In the genomic region with DNA sequence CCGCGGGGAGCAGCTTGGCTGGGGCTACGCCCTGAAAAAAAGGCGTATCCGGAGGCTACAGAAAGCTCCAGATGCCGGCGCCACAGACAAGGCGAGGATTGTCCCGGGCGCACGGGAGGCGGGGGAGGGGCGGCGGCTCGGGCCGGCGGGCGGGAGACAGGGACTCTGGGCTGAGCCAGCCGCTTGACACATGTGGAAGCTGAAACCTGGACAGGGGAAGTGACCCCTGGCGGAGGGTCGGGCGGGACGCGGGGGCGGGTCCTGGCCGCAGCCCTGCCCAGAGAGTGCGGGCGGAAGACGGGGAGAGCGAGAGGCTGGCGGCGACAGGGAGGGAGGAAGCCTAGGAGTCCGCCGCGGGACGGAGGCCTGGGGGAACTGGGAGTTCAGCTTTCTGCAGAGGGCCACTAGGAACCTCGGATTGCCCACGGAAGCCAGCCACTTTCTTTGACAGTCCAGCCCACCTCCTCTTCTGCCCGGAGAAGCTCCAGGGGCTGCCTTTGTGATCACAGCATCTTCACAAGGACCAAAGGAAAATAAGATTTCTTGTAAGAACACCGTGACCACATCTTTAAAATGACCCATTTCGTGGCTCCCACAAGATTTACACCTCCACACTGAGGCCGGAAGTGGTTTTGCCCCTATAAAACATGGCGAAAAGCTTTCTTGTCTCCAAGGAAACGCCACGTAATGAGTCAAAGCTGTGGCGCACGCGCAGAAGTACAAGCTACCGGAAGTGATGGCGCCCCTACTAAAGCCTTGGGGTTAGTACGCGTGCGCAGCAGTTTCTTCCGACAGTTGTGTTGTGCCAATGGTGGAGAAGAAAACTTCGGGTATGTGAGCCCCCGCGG, we compare ENCODE assay signal across 1 cellular context.
TF ChIP-seq lines count a peak whose summit lies in the region.

A gene with protein sequence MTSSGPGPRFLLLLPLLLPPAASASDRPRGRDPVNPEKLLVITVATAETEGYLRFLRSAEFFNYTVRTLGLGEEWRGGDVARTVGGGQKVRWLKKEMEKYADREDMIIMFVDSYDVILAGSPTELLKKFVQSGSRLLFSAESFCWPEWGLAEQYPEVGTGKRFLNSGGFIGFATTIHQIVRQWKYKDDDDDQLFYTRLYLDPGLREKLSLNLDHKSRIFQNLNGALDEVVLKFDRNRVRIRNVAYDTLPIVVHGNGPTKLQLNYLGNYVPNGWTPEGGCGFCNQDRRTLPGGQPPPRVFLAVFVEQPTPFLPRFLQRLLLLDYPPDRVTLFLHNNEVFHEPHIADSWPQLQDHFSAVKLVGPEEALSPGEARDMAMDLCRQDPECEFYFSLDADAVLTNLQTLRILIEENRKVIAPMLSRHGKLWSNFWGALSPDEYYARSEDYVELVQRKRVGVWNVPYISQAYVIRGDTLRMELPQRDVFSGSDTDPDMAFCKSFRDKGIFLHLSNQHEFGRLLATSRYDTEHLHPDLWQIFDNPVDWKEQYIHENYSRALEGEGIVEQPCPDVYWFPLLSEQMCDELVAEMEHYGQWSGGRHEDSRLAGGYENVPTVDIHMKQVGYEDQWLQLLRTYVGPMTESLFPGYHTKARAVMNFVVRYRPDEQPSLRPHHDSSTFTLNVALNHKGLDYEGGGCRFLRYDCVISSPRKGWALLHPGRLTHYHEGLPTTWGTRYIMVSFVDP (minus strand): TSS at position 194 of the 848 bp plus-strand sequence. CDS start 307 bp downstream, outside the sequence.
A gene (plus strand): TSS at position 778 of the 848 bp plus-strand sequence. CDS start 31 bp downstream, at position 809.

TF ChIP-seq in K562, 482 proteins besides CTCF, POLR2A, EP300 and RAD21 (continued from another document and continues in another):
- TF ChIP-seq DMBX1 (CRISPR knock-in tag; IDR thresholded peaks at IDR 0.05; ENCODE audit: borderline replicate concordance) (no peak; the same call in 1 of the 2 replicates), BMI1 (IDR thresholded peaks at IDR 0.05; ENCODE audit: low read length) (peak; percentile 57; the same call in 1 of the 2 replicates), NRF1 (conservative IDR thresholded peaks at IDR 0.05 in 1 of 2, IDR thresholded peaks at IDR 0.05 in 1 of 2) (peak; percentile 97 to 98), TAF9B (IDR thresholded peaks at IDR 0.05; ENCODE audit: partially characterized antibody) (no peak), GABPA (tag; conservative IDR thresholded peaks at IDR 0.05; ENCODE audit: low read depth) (peak; percentile 98), HDAC1 (IDR thresholded peaks at IDR 0.05) (peak in 1 of 2 experiments; percentile 90; a peak in 2 of 4 replicates), ZNF384 (IDR thresholded peaks at IDR 0.05; ENCODE audit: low read depth, low read length) (0 out of 2 replicates have a peak, but pooled peaks have one; percentile 6), ARID1B (IDR thresholded peaks at IDR 0.05) (peak; percentile 49; the same call in 1 of the 2 replicates), PHB (CRISPR knock-in tag; IDR thresholded peaks at IDR 0.05) (peak; percentile 80; the same call in 1 of the 2 replicates), KDM1A (IDR thresholded peaks at IDR 0.05) (peak in 1 of 2 experiments; percentile 38; a peak in 1 of 4 replicates), ZNF589 (CRISPR knock-in tag; IDR thresholded peaks at IDR 0.05; ENCODE audit: low read depth) (no peak), EZH2 (IDR thresholded peaks at IDR 0.05; ENCODE audit: borderline replicate concordance, low read depth, low read length) (no peak), TEAD1 (CRISPR knock-in tag; IDR thresholded peaks at IDR 0.05) (no peak), SP2 (IDR thresholded peaks at IDR 0.05; ENCODE audit: extremely low read depth, low read depth, low read length, poor library complexity, severe bottlenecking) (no peak), CBX3 (IDR thresholded peaks at IDR 0.05; ENCODE audit: borderline replicate concordance in 1 of 2, low read length in 2 of 2) (no peak), NEUROD1 (IDR thresholded peaks at IDR 0.05; ENCODE audit: borderline replicate concordance, low read depth, low read length, partially characterized antibody) (peak; percentile 8), ELF1 (tag; IDR thresholded peaks at IDR 0.05) (peak; percentile 93), KLF13 (tag; IDR thresholded peaks at IDR 0.05; ENCODE audit: borderline replicate concordance, low read depth) (peak; percentile 9; the same call in 1 of the 2 replicates), CXXC5 (CRISPR knock-in tag; IDR thresholded peaks at IDR 0.05) (peak; percentile 83), NFE2 (IDR thresholded peaks at IDR 0.05; ENCODE audit: low read depth) (no peak)
- TF ChIP-seq, protein P1, sequence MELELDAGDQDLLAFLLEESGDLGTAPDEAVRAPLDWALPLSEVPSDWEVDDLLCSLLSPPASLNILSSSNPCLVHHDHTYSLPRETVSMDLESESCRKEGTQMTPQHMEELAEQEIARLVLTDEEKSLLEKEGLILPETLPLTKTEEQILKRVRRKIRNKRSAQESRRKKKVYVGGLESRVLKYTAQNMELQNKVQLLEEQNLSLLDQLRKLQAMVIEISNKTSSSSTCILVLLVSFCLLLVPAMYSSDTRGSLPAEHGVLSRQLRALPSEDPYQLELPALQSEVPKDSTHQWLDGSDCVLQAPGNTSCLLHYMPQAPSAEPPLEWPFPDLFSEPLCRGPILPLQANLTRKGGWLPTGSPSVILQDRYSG (tag; conservative IDR thresholded peaks at IDR 0.05; ENCODE audit: low read depth): no peak
- TF ChIP-seq, protein P2, sequence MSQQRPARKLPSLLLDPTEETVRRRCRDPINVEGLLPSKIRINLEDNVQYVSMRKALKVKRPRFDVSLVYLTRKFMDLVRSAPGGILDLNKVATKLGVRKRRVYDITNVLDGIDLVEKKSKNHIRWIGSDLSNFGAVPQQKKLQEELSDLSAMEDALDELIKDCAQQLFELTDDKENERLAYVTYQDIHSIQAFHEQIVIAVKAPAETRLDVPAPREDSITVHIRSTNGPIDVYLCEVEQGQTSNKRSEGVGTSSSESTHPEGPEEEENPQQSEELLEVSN (IDR thresholded peaks at IDR 0.05; ENCODE audit: borderline replicate concordance in 1 of 2, extremely low read depth in 1 of 2, insufficient read depth in 1 of 2, insufficient read length in 1 of 2, low read depth in 1 of 2, low read length in 1 of 2, poor library complexity in 1 of 2, severe bottlenecking in 1 of 2): peak; percentile 18 to 79
- TF ChIP-seq, protein P3, sequence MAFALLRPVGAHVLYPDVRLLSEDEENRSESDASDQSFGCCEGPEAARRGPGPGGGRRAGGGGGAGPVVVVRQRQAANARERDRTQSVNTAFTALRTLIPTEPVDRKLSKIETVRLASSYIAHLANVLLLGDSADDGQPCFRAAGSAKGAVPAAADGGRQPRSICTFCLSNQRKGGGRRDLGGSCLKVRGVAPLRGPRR (CRISPR knock-in tag; IDR thresholded peaks at IDR 0.05): no peak
- TF ChIP-seq, protein P4, sequence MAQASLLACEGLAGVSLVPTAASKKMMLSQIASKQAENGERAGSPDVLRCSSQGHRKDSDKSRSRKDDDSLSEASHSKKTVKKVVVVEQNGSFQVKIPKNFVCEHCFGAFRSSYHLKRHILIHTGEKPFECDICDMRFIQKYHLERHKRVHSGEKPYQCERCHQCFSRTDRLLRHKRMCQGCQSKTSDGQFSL (CRISPR knock-in tag; IDR thresholded peaks at IDR 0.05): no peak
- TF ChIP-seq, protein P4 (tag; IDR thresholded peaks at IDR 0.05): no peak
- TF ChIP-seq, protein P5, sequence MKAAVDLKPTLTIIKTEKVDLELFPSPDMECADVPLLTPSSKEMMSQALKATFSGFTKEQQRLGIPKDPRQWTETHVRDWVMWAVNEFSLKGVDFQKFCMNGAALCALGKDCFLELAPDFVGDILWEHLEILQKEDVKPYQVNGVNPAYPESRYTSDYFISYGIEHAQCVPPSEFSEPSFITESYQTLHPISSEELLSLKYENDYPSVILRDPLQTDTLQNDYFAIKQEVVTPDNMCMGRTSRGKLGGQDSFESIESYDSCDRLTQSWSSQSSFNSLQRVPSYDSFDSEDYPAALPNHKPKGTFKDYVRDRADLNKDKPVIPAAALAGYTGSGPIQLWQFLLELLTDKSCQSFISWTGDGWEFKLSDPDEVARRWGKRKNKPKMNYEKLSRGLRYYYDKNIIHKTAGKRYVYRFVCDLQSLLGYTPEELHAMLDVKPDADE (conservative IDR thresholded peaks at IDR 0.05; ENCODE audit: control insufficient read depth, low read depth, low read length): peak; percentile 86
- TF ChIP-seq, protein P6, sequence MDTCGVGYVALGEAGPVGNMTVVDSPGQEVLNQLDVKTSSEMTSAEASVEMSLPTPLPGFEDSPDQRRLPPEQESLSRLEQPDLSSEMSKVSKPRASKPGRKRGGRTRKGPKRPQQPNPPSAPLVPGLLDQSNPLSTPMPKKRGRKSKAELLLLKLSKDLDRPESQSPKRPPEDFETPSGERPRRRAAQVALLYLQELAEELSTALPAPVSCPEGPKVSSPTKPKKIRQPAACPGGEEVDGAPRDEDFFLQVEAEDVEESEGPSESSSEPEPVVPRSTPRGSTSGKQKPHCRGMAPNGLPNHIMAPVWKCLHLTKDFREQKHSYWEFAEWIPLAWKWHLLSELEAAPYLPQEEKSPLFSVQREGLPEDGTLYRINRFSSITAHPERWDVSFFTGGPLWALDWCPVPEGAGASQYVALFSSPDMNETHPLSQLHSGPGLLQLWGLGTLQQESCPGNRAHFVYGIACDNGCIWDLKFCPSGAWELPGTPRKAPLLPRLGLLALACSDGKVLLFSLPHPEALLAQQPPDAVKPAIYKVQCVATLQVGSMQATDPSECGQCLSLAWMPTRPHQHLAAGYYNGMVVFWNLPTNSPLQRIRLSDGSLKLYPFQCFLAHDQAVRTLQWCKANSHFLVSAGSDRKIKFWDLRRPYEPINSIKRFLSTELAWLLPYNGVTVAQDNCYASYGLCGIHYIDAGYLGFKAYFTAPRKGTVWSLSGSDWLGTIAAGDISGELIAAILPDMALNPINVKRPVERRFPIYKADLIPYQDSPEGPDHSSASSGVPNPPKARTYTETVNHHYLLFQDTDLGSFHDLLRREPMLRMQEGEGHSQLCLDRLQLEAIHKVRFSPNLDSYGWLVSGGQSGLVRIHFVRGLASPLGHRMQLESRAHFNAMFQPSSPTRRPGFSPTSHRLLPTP (IDR thresholded peaks at IDR 0.05; ENCODE audit: borderline replicate concordance, extremely low read depth, insufficient read length): no peak
- TF ChIP-seq, protein P7, sequence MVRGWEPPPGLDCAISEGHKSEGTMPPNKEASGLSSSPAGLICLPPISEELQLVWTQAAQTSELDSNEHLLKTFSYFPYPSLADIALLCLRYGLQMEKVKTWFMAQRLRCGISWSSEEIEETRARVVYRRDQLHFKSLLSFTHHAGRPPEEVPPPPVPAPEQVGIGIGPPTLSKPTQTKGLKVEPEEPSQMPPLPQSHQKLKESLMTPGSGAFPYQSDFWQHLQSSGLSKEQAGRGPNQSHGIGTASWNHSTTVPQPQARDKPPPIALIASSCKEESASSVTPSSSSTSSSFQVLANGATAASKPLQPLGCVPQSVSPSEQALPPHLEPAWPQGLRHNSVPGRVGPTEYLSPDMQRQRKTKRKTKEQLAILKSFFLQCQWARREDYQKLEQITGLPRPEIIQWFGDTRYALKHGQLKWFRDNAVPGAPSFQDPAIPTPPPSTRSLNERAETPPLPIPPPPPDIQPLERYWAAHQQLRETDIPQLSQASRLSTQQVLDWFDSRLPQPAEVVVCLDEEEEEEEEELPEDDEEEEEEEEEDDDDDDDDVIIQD (CRISPR knock-in tag; IDR thresholded peaks at IDR 0.05): no peak
- TF ChIP-seq, protein P8, sequence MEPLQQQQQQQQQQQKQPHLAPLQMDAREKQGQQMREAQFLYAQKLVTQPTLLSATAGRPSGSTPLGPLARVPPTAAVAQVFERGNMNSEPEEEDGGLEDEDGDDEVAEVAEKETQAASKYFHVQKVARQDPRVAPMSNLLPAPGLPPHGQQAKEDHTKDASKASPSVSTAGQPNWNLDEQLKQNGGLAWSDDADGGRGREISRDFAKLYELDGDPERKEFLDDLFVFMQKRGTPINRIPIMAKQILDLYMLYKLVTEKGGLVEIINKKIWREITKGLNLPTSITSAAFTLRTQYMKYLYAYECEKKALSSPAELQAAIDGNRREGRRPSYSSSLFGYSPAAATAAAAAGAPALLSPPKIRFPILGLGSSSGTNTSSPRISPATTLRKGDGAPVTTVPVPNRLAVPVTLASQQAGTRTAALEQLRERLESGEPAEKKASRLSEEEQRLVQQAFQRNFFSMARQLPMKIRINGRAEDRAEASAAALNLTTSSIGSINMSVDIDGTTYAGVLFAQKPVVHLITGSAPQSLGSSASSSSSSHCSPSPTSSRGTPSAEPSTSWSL (CRISPR knock-in tag; IDR thresholded peaks at IDR 0.05; ENCODE audit: borderline replicate concordance): peak; percentile 54; the same call in 1 of the 2 replicates
- TF ChIP-seq, protein P9, sequence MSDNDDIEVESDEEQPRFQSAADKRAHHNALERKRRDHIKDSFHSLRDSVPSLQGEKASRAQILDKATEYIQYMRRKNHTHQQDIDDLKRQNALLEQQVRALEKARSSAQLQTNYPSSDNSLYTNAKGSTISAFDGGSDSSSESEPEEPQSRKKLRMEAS (CRISPR knock-in tag; IDR thresholded peaks at IDR 0.05): peak; percentile 68
